In genomic region chr4:20283039-20283438, GRCh38 we compare ENCODE assay signal across 22 cellular contexts. TPM values are rescaled to one million over a fixed set of nuclear protein-coding genes. Genes with fewer than 3 reads are reported as not detected.
"Had no signal": no experiment of that assay in that cellular context is flagged by ENCODE, and none has a peak within 500 bp of the region (broad histone marks: within the 10 kb centered on the region; RNA-seq: fewer than 3 reads in every experiment).

No MANE protein-coding gene starts in this region.

- H3K9me3 ChIP-seq: adrenal gland, ovary, psoas muscle, tibial artery had no signal

- H2AFZ ChIP-seq: hepatocyte had no signal

- H3K4me2 ChIP-seq: hepatocyte had no signal

- H3K27me3 ChIP-seq: adrenal gland, hepatocyte, ovary, tibial artery had no signal

- H3K36me3 ChIP-seq: adrenal gland, ovary, tibial artery had no signal

- H3K36me3 Mint-ChIP-seq: activated naive CD4-positive, alpha-beta T cell treated with anti-CD3 and anti-CD28 coated beads, Interleukin-2, amount 50 U/mL, for 72 hours had no signal

- H3K27me3 Mint-ChIP-seq: dendritic cell treated with granulocyte-macrophage colony-stimulating factor and Interleukin-4, amounts not matched to agents 40 ng/mL and 50 ng/mL, for 4 days had no signal

- H3K9me3 Mint-ChIP-seq: activated T-helper 1 cell treated with anti-CD3 and anti-CD28 coated beads, Interleukin-12 subunit alpha, Interleukin-12 subunit beta, Interleukin-2, Interleukin-4 antibody, amounts not matched to agents 30 ng/mL and 10 ng/mL and 1 ng/mL, durations not matched to agents 14 hours and 24 hours and 36 hours; dendritic cell treated with granulocyte-macrophage colony-stimulating factor and Interleukin-4, amounts not matched to agents 40 ng/mL and 50 ng/mL, for 4 days had no signal

- H3K4me3 Mint-ChIP-seq: activated T-helper 1 cell treated with anti-CD3 and anti-CD28 coated beads, Interleukin-12 subunit alpha, Interleukin-12 subunit beta, Interleukin-2, Interleukin-4 antibody, amounts not matched to agents 30 ng/mL and 10 ng/mL and 1 ng/mL, durations not matched to agents 14 hours and 24 hours and 36 hours; dendritic cell treated with granulocyte-macrophage colony-stimulating factor and Interleukin-4, amounts not matched to agents 40 ng/mL and 50 ng/mL, for 4 days had no signal

- DNase-seq: activated CD4-positive, alpha-beta T cell treated with anti-CD3 and anti-CD28 coated beads, Interleukin-2, amount 50 U/mL, for 48 hours; activated gamma-delta T cell treated with Interleukin-2 at 50 U/mL for 16 hours; activated T-cell treated with anti-CD3 and anti-CD28 coated beads for 4 hours; adrenal gland; cerebellar nuclear complex; effector memory CD4-positive, alpha-beta T cell; foreskin fibroblast; left cardiac atrium; ovary; psoas muscle; right cardiac atrium; stimulated activated naive CD8-positive, alpha-beta T cell treated with anti-CD3 and anti-CD28 coated beads, Interleukin-15, Interleukin-2, amounts not matched to agents 100 U/mL and 50 U/mL, for 24 hours; substantia nigra; SW 1271; T-helper 2 cell; tibial artery had no signal

- H3K27ac Mint-ChIP-seq: activated naive CD4-positive, alpha-beta T cell treated with anti-CD3 and anti-CD28 coated beads, Interleukin-2, amount 50 U/mL, for 72 hours; activated T-helper 1 cell treated with anti-CD3 and anti-CD28 coated beads, Interleukin-12 subunit alpha, Interleukin-12 subunit beta, Interleukin-2, Interleukin-4 antibody, amounts not matched to agents 30 ng/mL and 10 ng/mL and 1 ng/mL, durations not matched to agents 14 hours and 24 hours and 36 hours; dendritic cell treated with granulocyte-macrophage colony-stimulating factor and Interleukin-4, amounts not matched to agents 40 ng/mL and 50 ng/mL, for 4 days had no signal

- H3K27ac ChIP-seq: adrenal gland, hepatocyte, ovary, psoas muscle, tibial artery, VCaP had no signal

- H3K4me1 ChIP-seq: adrenal gland, psoas muscle, tibial artery had no signal

- H3K4me3 ChIP-seq: adrenal gland, hepatocyte, lung, ovary, psoas muscle, tibial artery had no signal

- ATAC-seq: activated naive CD4-positive, alpha-beta T cell treated with anti-CD3 and anti-CD28 coated beads, Interleukin-2, amount 50 U/mL, for 72 hours; left cardiac atrium; psoas muscle; right cardiac atrium; stimulated activated naive CD8-positive, alpha-beta T cell treated with anti-CD3 and anti-CD28 coated beads, Interleukin-15, Interleukin-2, amounts not matched to agents 100 U/mL and 50 U/mL, for 24 hours had no signal

RNA-seq across cellular contexts. Expression of gene SLIT2, which starts 31.3 kb away (rescaled TPM):
- total RNA-seq: activated naive CD4-positive, alpha-beta T cell treated with anti-CD3 and anti-CD28 coated beads, Interleukin-2, amount 50 U/mL, for 72 hours had no signal
